Comparison of ENCODE assay signal across 27 cellular contexts in the genomic region with DNA sequence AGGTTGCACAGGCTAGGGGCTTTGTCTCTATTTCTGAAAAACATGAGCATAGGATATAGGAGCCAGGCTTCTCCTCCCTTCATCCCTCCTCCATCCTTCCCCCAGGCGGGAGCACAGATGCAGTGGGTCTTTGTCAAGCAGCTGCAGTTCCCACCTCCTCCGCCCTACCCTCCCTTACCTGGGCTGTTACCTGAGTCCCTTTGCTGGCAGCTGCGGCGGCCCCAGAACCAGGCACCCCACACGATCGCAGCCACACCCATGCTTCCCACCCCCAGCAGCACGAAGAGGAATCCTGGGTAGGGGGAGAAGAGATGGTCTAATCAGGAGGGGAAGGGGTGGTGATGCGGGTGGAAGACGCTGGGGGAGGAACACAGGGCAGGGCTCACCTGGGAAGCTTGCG. TPM values are rescaled to one million over a fixed set of nuclear protein-coding genes. Genes with fewer than 3 reads are reported as not detected.
"Had no signal": no experiment of that assay in that cellular context is flagged by ENCODE, and none has a peak within 500 bp of the region (broad histone marks: within the 10 kb centered on the region; RNA-seq: fewer than 3 reads in every experiment).

No MANE protein-coding gene starts in this region.

- H3K27ac ChIP-seq: SJSA1 had no signal

- H3K27ac Mint-ChIP-seq: activated B cell treated with CpG ODN at 0.5 μM for 24 hours; activated CD4-positive, alpha-beta memory T cell treated with anti-CD3 and anti-CD28 coated beads for 36 hours; activated CD4-positive, alpha-beta T cell treated with anti-CD3 and anti-CD28 coated beads, Interleukin-2, amount 10 ng/mL, durations not matched to agents 7 days and 5 days; activated naive CD8-positive, alpha-beta T cell; brain; T-helper 17 cell had no signal

- H3K27me3 Mint-ChIP-seq: activated CD4-positive, alpha-beta memory T cell treated with anti-CD3 and anti-CD28 coated beads for 36 hours; activated CD4-positive, alpha-beta T cell treated with anti-CD3 and anti-CD28 coated beads, Interleukin-2, amount 10 ng/mL, durations not matched to agents 7 days and 5 days; activated naive CD8-positive, alpha-beta T cell; central memory CD8-positive, alpha-beta T cell; T-helper 17 cell had no signal

- H3K27me3 ChIP-seq: MG63 had no signal

- H3K36me3 ChIP-seq: MG63, SJSA1 had no signal

- H3K36me3 Mint-ChIP-seq: activated CD4-positive, alpha-beta memory T cell treated with anti-CD3 and anti-CD28 coated beads for 36 hours; brain had no signal

- H3K4me3 ChIP-seq: MG63, SJSA1 had no signal

- ATAC-seq: activated T-cell treated with anti-CD3 and anti-CD28 coated beads, Interleukin-2, amount 50 U/mL, for 4 hours; PC-3; T-helper 17 cell had no signal

- H3K9me3 Mint-ChIP-seq: activated B cell treated with CpG ODN at 0.5 μM for 24 hours; activated CD4-positive, alpha-beta memory T cell treated with anti-CD3 and anti-CD28 coated beads for 36 hours; activated CD4-positive, alpha-beta T cell treated with anti-CD3 and anti-CD28 coated beads, Interleukin-2, amount 10 ng/mL, durations not matched to agents 7 days and 5 days; activated T-cell treated with anti-CD3 and anti-CD28 coated beads, Interleukin-2, amount 50 U/mL, for 4 hours; central memory CD8-positive, alpha-beta T cell had no signal

- DNase-seq: activated B cell treated with CpG ODN at 0.5 μM for 24 hours; activated CD4-positive, alpha-beta memory T cell treated with anti-CD3 and anti-CD28 coated beads for 36 hours; activated CD4-positive, alpha-beta T cell treated with anti-CD3 and anti-CD28 coated beads for 1 hour; activated CD4-positive, alpha-beta T cell treated with anti-CD3 and anti-CD28 coated beads, Interleukin-2, amount 10 ng/mL, durations not matched to agents 7 days and 5 days; activated CD8-positive, alpha-beta memory T cell treated with anti-CD3 and anti-CD28 coated beads for 24 hours; activated effector memory CD4-positive, alpha-beta T cell treated with anti-CD3 and anti-CD28 coated beads, Interleukin-2, amount 50 U/mL, for 16 hours; activated naive CD4-positive, alpha-beta T cell treated with Interleukin-2 at 50 U/mL for 16 hours; activated T-cell treated with anti-CD3 and anti-CD28 coated beads, Interleukin-2, amount 50 U/mL, for 4 hours; amygdala; MG63; MV-4-11; NCI-H1092 treated with DMSO at 0.1 percent for 48 hours; NCI-H1417 treated with DMSO at 0.1 percent for 48 hours; NCI-H1694; NCI-H2029; NCI-H446; NCI-H524; NCI-H82; PC-3; SHP77; T-helper 17 cell; T-helper 9 cell had no signal

- H3K4me1 ChIP-seq: SJSA1 had no signal

- H3K4me1 Mint-ChIP-seq: activated B cell treated with CpG ODN at 0.5 μM for 24 hours; central memory CD8-positive, alpha-beta T cell; T-helper 17 cell had no signal

- H3K4me3 Mint-ChIP-seq: activated B cell treated with CpG ODN at 0.5 μM for 24 hours; activated CD4-positive, alpha-beta memory T cell treated with anti-CD3 and anti-CD28 coated beads for 36 hours; activated CD4-positive, alpha-beta T cell treated with anti-CD3 and anti-CD28 coated beads, Interleukin-2, amount 10 ng/mL, durations not matched to agents 7 days and 5 days; activated naive CD8-positive, alpha-beta T cell; activated T-cell treated with anti-CD3 and anti-CD28 coated beads, Interleukin-2, amount 50 U/mL, for 4 hours; brain; central memory CD8-positive, alpha-beta T cell; T-helper 17 cell had no signal

- H3K9me3 ChIP-seq: MG63, SJSA1 had no signal

RNA-seq across cellular contexts. Expression of gene TMIGD2, which starts 7.8 kb away (rescaled TPM):
- total RNA-seq: activated B cell treated with CpG ODN at 0.5 μM for 24 hours, astrocyte, PC-3, SJSA1 had no signal

RNA-seq across cellular contexts. Expression of gene SHD, which starts 15.3 kb away (rescaled TPM):
- total RNA-seq: activated B cell treated with CpG ODN at 0.5 μM for 24 hours; activated CD4-positive, alpha-beta memory T cell treated with anti-CD3 and anti-CD28 coated beads for 36 hours; activated CD4-positive, alpha-beta T cell treated with anti-CD3 and anti-CD28 coated beads, Interleukin-2, amount 10 ng/mL, durations not matched to agents 7 days and 5 days; activated T-cell treated with anti-CD3 and anti-CD28 coated beads, Interleukin-2, amount 50 U/mL, for 4 hours; SJSA1; T-helper 17 cell had no signal
